Comparison of ENCODE assay signal across 8 cellular contexts in the genomic region with DNA sequence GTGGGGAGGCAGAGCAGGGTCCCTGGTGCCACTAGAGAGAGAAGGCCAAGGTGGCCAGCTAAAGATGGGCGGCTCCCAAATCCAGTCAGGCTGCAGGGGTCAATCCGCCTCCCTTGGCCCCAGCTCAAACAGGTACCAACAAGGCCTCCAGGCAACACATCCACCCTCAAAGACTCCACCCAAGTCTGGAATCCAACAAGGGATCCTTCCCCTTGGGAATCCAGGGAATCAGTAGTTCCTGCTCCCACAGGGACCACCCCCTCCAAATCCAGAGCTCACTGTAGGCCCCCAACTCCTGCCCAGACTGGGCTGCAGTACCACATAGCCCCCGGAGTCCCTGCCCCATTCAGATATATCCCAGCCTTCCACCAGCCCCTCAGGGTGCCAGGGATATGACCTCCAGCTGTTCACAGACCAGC. TPM values are rescaled to one million over a fixed set of nuclear protein-coding genes. Genes with fewer than 3 reads are reported as not detected.
A peak's percentile ranks its signal among the peaks of the same experiment; 100 is the strongest.
DNase-seq lines count a peak whose midpoint lies in the region; ATAC-seq and TF ChIP-seq lines count a peak whose summit lies in the region.

No MANE protein-coding gene starts in this region.

- peaks cover 17% of the 10 kb centered on the region for H3K27me3 Mint-ChIP-seq in endothelial cell (ENCODE audit: unreplicated experiment)

- H3K27ac Mint-ChIP-seq in endothelial cell (ENCODE audit: unreplicated experiment): peak overlapping the region; percentile 88

- H2AFZ ChIP-seq in neuronal stem cell (ENCODE audit: low read length): no peak overlapping the region

- peaks cover 17 to 25% of the 10 kb centered on the region in 2 donors for H3K4me1 ChIP-seq in neuronal stem cell (ENCODE audit: control insufficient read depth in 2 of 2, insufficient read depth in 1 of 2, low read depth in 1 of 2, low read length in 2 of 2)

- H3K9me3 ChIP-seq in neuronal stem cell (replicated peaks in 1 of 2; ENCODE audit: control insufficient read depth in 2 of 2, insufficient read depth in 1 of 2, low read depth in 1 of 2, low read length in 2 of 2): no peaks in the 10 kb centered on the region

- DNase-seq in AG10803 (ENCODE audit: low read depth) (no peak), NCI-H69 (lab: John Stamatoyannopoulos, UW) (peak; percentile 35), endothelial cell (ENCODE audit: low spot score) (no peak), neuronal stem cell (ENCODE audit: low spot score) (no peak), DMS53 treated with DMSO at 0.1 percent for 48 hours (lab: John Stamatoyannopoulos, UW; ENCODE audit: unreplicated experiment) (no peak), CD1c-positive myeloid dendritic cell (ENCODE audit: extremely low spot score) (no peak)
- no peak for DNase-seq in NK-92 treated with Interleukin-12 subunit alpha and Interleukin-12 subunit beta, amount 100 ng/mL, for 24 hours (lab: John Stamatoyannopoulos, UW)

- no peak overlapping the region for H3K27ac ChIP-seq in neuronal stem cell (replicated peaks; ENCODE audit: low read length)

- no peaks in the 10 kb centered on the region for H3K27me3 ChIP-seq in neuronal stem cell (ENCODE audit: control insufficient read depth in 3 of 3, insufficient read depth in 3 of 3, low read depth in 1 of 3, low read length in 3 of 3)

- peak overlapping the region; percentile 48 for H3K4me2 ChIP-seq in neuronal stem cell (ENCODE audit: insufficient read depth, low read length, poor library complexity, severe bottlenecking)

- H3K4me3 ChIP-seq in AG10803 (ENCODE audit: low read length) (peak overlapping the region; percentile 84), neuronal stem cell (ENCODE audit: low read length in 2 of 2) (peak overlapping the region in 1 of 2 donors; percentile 15)

- no peak overlapping the region for H3K14ac ChIP-seq in neuronal stem cell (ENCODE audit: low read length)

- peak overlapping the region; percentile 98 for H3K4me3 Mint-ChIP-seq in endothelial cell (ENCODE audit: unreplicated experiment)

- no peak overlapping the region for H2BK15ac ChIP-seq in neuronal stem cell (ENCODE audit: low read length)

- no peak overlapping the region for H3K23ac ChIP-seq in neuronal stem cell (ENCODE audit: low read depth, low read length, poor library complexity)

- no peak overlapping the region for H3K4ac ChIP-seq in neuronal stem cell (ENCODE audit: low read length)

- H2BK12ac ChIP-seq in neuronal stem cell (ENCODE audit: low read length): no peak overlapping the region

- ATAC-seq in HG03139 (IDR thresholded peaks at IDR 0.05; ENCODE audit: unreplicated experiment): no peak

- peaks cover 38% of the 10 kb centered on the region for H3K79me1 ChIP-seq in neuronal stem cell (ENCODE audit: low read depth, low read length)

- WGBS in neuronal stem cell (ENCODE audit: extremely low coverage in 2 of 2, insufficient read length in 2 of 2, insufficient replicate concordance in 1 of 2), 2 donors: no CpG with 5 or more reads among the region's 3 CpGs

- H4K8ac ChIP-seq in neuronal stem cell (ENCODE audit: low read depth, low read length): no peak overlapping the region

- TF ChIP-seq CTCF in AG10803 (conservative IDR thresholded peaks at IDR 0.05; ENCODE audit: low read length) (no peak), endothelial cell (IDR thresholded peaks at IDR 0.05; ENCODE audit: unreplicated experiment) (no peak)

- peaks cover 31% of the 10 kb centered on the region for H3K4me1 Mint-ChIP-seq in endothelial cell (ENCODE audit: unreplicated experiment)

- H3K36me3 ChIP-seq in neuronal stem cell (replicated peaks in 1 of 2; ENCODE audit: control insufficient read depth in 2 of 2, insufficient read depth in 2 of 2, low read length in 2 of 2): peaks cover 23 to 40% of the 10 kb centered on the region in 2 donors

- no peak overlapping the region for H4K91ac ChIP-seq in neuronal stem cell (ENCODE audit: low read depth, low read length, poor library complexity)

- H2BK120ac ChIP-seq in neuronal stem cell (ENCODE audit: low read depth, low read length): no peak overlapping the region

- H2AK5ac ChIP-seq in neuronal stem cell (ENCODE audit: low read depth, low read length): no peak overlapping the region

- no peaks in the 10 kb centered on the region for H3K9me3 Mint-ChIP-seq in endothelial cell (ENCODE audit: unreplicated experiment)

- peak overlapping the region; percentile 28 for H3K18ac ChIP-seq in neuronal stem cell (ENCODE audit: low read length)

- no peak overlapping the region for H2BK5ac ChIP-seq in neuronal stem cell (ENCODE audit: low read length)

- peak overlapping the region; percentile 44 for H3K9ac ChIP-seq in neuronal stem cell (ENCODE audit: low read depth, low read length, poor library complexity)

- H3K36me3 Mint-ChIP-seq in endothelial cell (ENCODE audit: low read depth, unreplicated experiment): peaks cover 4% of the 10 kb centered on the region

RNA-seq across cellular contexts. Expression of a gene that starts 3.3 kb away (rescaled TPM):
- 109 TPM for total RNA-seq in endothelial cell (ENCODE audit: unreplicated experiment)
- polyA plus RNA-seq in neuronal stem cell (2013, experiment 1 of 2): 77.7 TPM
- polyA plus RNA-seq in neuronal stem cell (2013, experiment 2 of 2): 78.0 TPM

RNA-seq across cellular contexts. Expression of a gene that starts 9.2 kb away (rescaled TPM):
- 54.4 TPM for total RNA-seq in endothelial cell (ENCODE audit: unreplicated experiment)
- polyA plus RNA-seq in neuronal stem cell (2013, experiment 1 of 2): 67.3 TPM
- 64.6 TPM for polyA plus RNA-seq in neuronal stem cell (2013, experiment 2 of 2)

RNA-seq across cellular contexts. Expression of a gene that starts 17.5 kb away (rescaled TPM):
- total RNA-seq in endothelial cell (ENCODE audit: unreplicated experiment): 85.7 TPM
- polyA plus RNA-seq in neuronal stem cell (2013, experiment 1 of 2): 38.5 TPM
- polyA plus RNA-seq in neuronal stem cell (2013, experiment 2 of 2): 37.8 TPM

RNA-seq across cellular contexts. Expression of a gene that starts 31.5 kb away (rescaled TPM):
- total RNA-seq in endothelial cell (ENCODE audit: unreplicated experiment): 13.9 TPM
- polyA plus RNA-seq in neuronal stem cell (2013, experiment 1 of 2): 5.4 TPM
- 5.2 TPM for polyA plus RNA-seq in neuronal stem cell (2013, experiment 2 of 2)

RNA-seq across cellular contexts. Expression of a gene that starts 34.1 kb away (rescaled TPM):
- 27.1 TPM for total RNA-seq in endothelial cell (ENCODE audit: unreplicated experiment)
- polyA plus RNA-seq in neuronal stem cell (2013, experiment 1 of 2): 29.2 TPM
- polyA plus RNA-seq in neuronal stem cell (2013, experiment 2 of 2): 27.6 TPM
